Comparison of ENCODE assay signal across 1 cellular context in the genomic region with DNA sequence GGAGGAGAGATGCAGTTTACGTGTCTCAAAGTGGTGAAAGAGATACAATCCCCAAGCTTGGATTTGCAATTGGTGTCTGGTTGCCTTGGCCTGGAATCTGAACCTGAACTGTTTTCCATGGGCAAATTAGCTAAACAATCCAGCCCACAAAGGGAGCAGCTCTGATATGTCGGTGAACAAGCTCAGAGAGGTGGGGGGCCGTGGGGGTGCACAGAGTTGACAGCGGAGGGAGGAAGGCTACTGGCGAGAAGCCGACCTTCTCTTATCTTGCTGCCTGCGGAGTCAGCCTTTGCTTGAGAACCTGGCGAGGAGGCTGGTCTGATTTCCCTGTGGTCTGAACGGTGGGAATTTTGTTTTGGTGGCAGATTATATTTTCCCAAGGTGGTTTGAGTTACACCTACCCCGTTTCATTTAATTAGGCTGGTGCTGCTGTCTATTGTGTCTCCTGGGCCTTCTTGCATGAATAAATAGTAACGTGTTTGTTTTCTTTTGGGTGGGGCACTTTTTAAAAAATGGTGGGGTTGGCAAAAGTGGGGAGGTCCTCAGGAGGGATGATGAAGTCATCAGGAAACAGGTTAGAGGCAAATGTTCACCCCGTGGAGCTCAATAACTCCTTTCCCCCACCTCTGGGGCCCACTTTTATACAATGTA.
TF ChIP-seq lines count a peak whose summit lies in the region.

No MANE protein-coding gene starts in this region.

TF ChIP-seq in HEK293, 187 proteins besides CTCF, POLR2A, EP300 and RAD21 (continued from another document):
- TF ChIP-seq ZNF18 (tag by site-specific recombination; IDR thresholded peaks at IDR 0.05) (0 out of 2 replicates have a peak, but pooled peaks have one; percentile 22), ZNF341 (tag by site-specific recombination; IDR thresholded peaks at IDR 0.05; ENCODE audit: low read depth) (peak; percentile 52)
- TF ChIP-seq, protein P1, sequence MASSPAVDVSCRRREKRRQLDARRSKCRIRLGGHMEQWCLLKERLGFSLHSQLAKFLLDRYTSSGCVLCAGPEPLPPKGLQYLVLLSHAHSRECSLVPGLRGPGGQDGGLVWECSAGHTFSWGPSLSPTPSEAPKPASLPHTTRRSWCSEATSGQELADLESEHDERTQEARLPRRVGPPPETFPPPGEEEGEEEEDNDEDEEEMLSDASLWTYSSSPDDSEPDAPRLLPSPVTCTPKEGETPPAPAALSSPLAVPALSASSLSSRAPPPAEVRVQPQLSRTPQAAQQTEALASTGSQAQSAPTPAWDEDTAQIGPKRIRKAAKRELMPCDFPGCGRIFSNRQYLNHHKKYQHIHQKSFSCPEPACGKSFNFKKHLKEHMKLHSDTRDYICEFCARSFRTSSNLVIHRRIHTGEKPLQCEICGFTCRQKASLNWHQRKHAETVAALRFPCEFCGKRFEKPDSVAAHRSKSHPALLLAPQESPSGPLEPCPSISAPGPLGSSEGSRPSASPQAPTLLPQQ (tag by site-specific recombination; IDR thresholded peaks at IDR 0.05): 0 out of 2 replicates have a peak, but pooled peaks have one; percentile 16
TF ChIP-seq in HEK293: peak in this region for 10.
